Comparison of ENCODE assay signal across 9 cellular contexts in the genomic region with DNA sequence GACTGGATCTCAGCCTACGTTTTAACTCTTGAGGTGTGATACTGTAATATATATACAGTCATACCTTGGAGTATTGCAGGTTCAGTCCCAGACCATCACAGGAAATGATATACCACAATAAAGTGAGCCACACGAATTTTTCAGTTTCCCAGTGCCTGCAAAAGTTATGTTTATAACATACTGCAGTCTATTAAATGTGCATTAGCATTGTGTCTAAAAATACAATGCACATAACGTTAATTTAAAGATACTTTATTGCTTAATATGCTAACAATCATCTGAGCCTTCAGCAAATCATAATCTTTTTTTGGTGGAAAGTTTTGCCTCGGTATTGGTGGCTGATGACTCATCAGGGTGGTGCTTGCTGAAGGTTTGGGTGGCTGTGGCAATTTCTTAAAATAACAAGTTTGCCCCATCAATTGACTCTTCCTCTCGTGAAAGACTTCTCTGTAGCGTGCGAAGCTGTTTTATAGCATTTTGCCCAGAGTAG. TPM values are rescaled to one million over a fixed set of nuclear protein-coding genes. Genes with fewer than 3 reads are reported as not detected.
DNase-seq lines count a peak whose midpoint lies in the region; ATAC-seq and TF ChIP-seq lines count a peak whose summit lies in the region.
"Had no signal": no experiment of that assay in that cellular context is flagged by ENCODE, and none has a peak within 500 bp of the region (broad histone marks: within the 10 kb centered on the region; RNA-seq: fewer than 3 reads in every experiment).

No MANE protein-coding gene starts in this region.

- ATAC-seq in central memory CD8-positive, alpha-beta T cell (replicated peaks; ENCODE audit: extremely low read depth, poor library complexity, severe bottlenecking): peak; percentile 82
- ATAC-seq in stimulated activated effector memory CD8-positive, alpha-beta T cell treated with anti-CD3 and anti-CD28 coated beads, Interleukin-12 subunit alpha, Interleukin-12 subunit beta, amount 100 ng/mL, for 72 hours: peak; percentile 90
- ATAC-seq in HG03469 (IDR thresholded peaks at IDR 0.05; ENCODE audit: unreplicated experiment) (no peak), left lobe of liver (no peak)
- ATAC-seq: HCT116 had no signal

- no peaks in the 10 kb centered on the region for H3K9me3 Mint-ChIP-seq in central memory CD8-positive, alpha-beta T cell
- no peaks in the 10 kb centered on the region for H3K9me3 Mint-ChIP-seq in stimulated activated effector memory CD8-positive, alpha-beta T cell treated with anti-CD3 and anti-CD28 coated beads, Interleukin-12 subunit alpha, Interleukin-12 subunit beta, amount 100 ng/mL, for 72 hours
- H3K9me3 Mint-ChIP-seq: activated B cell treated with CpG ODN at 0.5 μM for 24 hours had no signal

- H3K27ac Mint-ChIP-seq in central memory CD8-positive, alpha-beta T cell (ENCODE audit: low read depth): peak overlapping the region; percentile 91
- H3K27ac Mint-ChIP-seq in stimulated activated effector memory CD8-positive, alpha-beta T cell treated with anti-CD3 and anti-CD28 coated beads, Interleukin-12 subunit alpha, Interleukin-12 subunit beta, amount 100 ng/mL, for 72 hours: peak overlapping the region; percentile 95
- H3K27ac Mint-ChIP-seq: activated B cell treated with CpG ODN at 0.5 μM for 24 hours had no signal

- peaks cover 30% of the 10 kb centered on the region for H3K36me3 Mint-ChIP-seq in central memory CD8-positive, alpha-beta T cell (ENCODE audit: insufficient read depth)
- peaks cover 87% of the 10 kb centered on the region for H3K36me3 Mint-ChIP-seq in stimulated activated effector memory CD8-positive, alpha-beta T cell treated with anti-CD3 and anti-CD28 coated beads, Interleukin-12 subunit alpha, Interleukin-12 subunit beta, amount 100 ng/mL, for 72 hours

- no peak for TF ChIP-seq CTCF in GM13977 (IDR thresholded peaks at IDR 0.05; ENCODE audit: extremely low read depth, insufficient read depth, missing control alignments)

- H3K4me3 Mint-ChIP-seq in central memory CD8-positive, alpha-beta T cell: peak overlapping the region; percentile 54
- peak overlapping the region; percentile 44 for H3K4me3 Mint-ChIP-seq in stimulated activated effector memory CD8-positive, alpha-beta T cell treated with anti-CD3 and anti-CD28 coated beads, Interleukin-12 subunit alpha, Interleukin-12 subunit beta, amount 100 ng/mL, for 72 hours
- H3K4me3 Mint-ChIP-seq: activated B cell treated with CpG ODN at 0.5 μM for 24 hours had no signal

- DNase-seq in NOMO-1 (lab: John Stamatoyannopoulos, UW; ENCODE audit: unreplicated experiment in 2 of 2) (peak; percentile 81 to 92), left lobe of liver (ENCODE audit: low spot score) (no peak), GM13977 (ENCODE audit: low spot score) (no peak)
- peak; percentile 11 to 37 for DNase-seq in activated CD4-positive, alpha-beta T cell treated with anti-CD3 and anti-CD28 coated beads, Interleukin-2, amount 50 U/mL, for 48 hours
- DNase-seq in central memory CD8-positive, alpha-beta T cell (ENCODE audit: low spot score in 2 of 2): peak in 1 of 2 donors; percentile 30
- DNase-seq in stimulated activated effector memory CD8-positive, alpha-beta T cell treated with anti-CD3 and anti-CD28 coated beads, Interleukin-12 subunit alpha, Interleukin-12 subunit beta, amount 100 ng/mL, for 72 hours (ENCODE audit: low spot score in 2 of 2): peak in 1 of 2 donors; percentile 69
- DNase-seq: activated B cell treated with CpG ODN at 0.5 μM for 24 hours had no signal

- no peaks in the 10 kb centered on the region for H3K27me3 Mint-ChIP-seq in central memory CD8-positive, alpha-beta T cell
- H3K27me3 Mint-ChIP-seq: activated B cell treated with CpG ODN at 0.5 μM for 24 hours had no signal

- H3K4me1 Mint-ChIP-seq in central memory CD8-positive, alpha-beta T cell: peaks cover 51% of the 10 kb centered on the region
- H3K4me1 Mint-ChIP-seq in stimulated activated effector memory CD8-positive, alpha-beta T cell treated with anti-CD3 and anti-CD28 coated beads, Interleukin-12 subunit alpha, Interleukin-12 subunit beta, amount 100 ng/mL, for 72 hours: peaks cover 46% of the 10 kb centered on the region
- H3K4me1 Mint-ChIP-seq: activated B cell treated with CpG ODN at 0.5 μM for 24 hours had no signal

- in situ Hi-C loops in GM13977 (cut with MboI; ENCODE audit: low pct_unique_long_range_greater_than_20kb, low sequenced_read_pairs, unreplicated experiment): no loop called here

RNA-seq across cellular contexts. Expression of gene PYROXD1, which starts 18.9 kb away (rescaled TPM):
- 6.8 TPM for total RNA-seq in left lobe of liver

RNA-seq across cellular contexts. Expression of gene RECQL, which starts 45.1 kb away (rescaled TPM):
- 8.1 TPM for total RNA-seq in left lobe of liver

RNA-seq across cellular contexts. Expression of gene GOLT1B, which starts 45.3 kb away (rescaled TPM):
- total RNA-seq in left lobe of liver: 16.8 TPM

Comparison
In these comparisons a context has a peak if more than half of its experiments do, and no peak if none do; other contexts are left out.
1. DNase-seq: peak in NOMO-1 (2 of 2) and activated CD4-positive, alpha-beta T cell treated with anti-CD3 and anti-CD28 coated beads, Interleukin-2, amount 50 U/mL, for 48 hours (2 of 2); none in left lobe of liver (single experiment) and GM13977 (single experiment).
2. ATAC-seq: peak in central memory CD8-positive, alpha-beta T cell (single experiment) and stimulated activated effector memory CD8-positive, alpha-beta T cell treated with anti-CD3 and anti-CD28 coated beads, Interleukin-12 subunit alpha, Interleukin-12 subunit beta, amount 100 ng/mL, for 72 hours (single experiment); none in HG03469 (single experiment) and left lobe of liver (single experiment).